In the genomic region with DNA sequence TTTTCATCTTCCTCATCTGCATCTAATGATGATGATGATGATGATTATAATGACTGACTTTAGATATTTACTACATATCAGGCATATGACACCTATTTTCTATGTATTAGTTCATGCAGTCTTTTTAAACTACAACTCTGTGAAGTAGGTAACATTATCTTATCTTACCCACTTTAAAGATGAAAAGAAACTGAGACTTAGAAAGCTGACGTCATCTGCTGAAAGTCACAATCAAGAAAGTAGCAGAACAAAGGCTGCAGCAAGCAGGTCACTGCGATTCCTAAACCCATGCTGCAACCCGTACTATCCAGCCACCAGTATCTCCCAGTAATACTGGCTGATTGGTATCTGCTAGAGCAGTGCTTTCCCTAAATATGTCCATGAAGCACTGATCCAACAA, we compare ENCODE assay signal across 32 cellular contexts. TPM values are rescaled to one million over a fixed set of nuclear protein-coding genes. Genes with fewer than 3 reads are reported as not detected.
"Had no signal": no experiment of that assay in that cellular context is flagged by ENCODE, and none has a peak within 500 bp of the region (broad histone marks: within the 10 kb centered on the region; RNA-seq: fewer than 3 reads in every experiment).

No MANE protein-coding gene starts in this region.

- H3K27ac ChIP-seq: neutrophil, pancreas, prostate gland, right atrium auricular region, skin epidermis, spleen, suprapubic skin, testis, tibial artery, transverse colon, upper lobe of right lung, uterus had no signal

- FAIRE-seq: pancreas had no signal

- H3K9me3 Mint-ChIP-seq: naive thymus-derived CD8-positive, alpha-beta T cell; natural killer cell treated with Interleukin-12 subunit alpha and Interleukin-12 subunit beta and Interleukin-15 and Interleukin-18, amount 100 ng/mL, for 72 hours; nephron progenitor cell; neural crest cell; stimulated activated memory B cell treated with anti-CD40 and anti-IgM and Interleukin-4, amounts not matched to agents 10 μg/mL and 1 μg/mL and 100 μg/mL, for 72 hours; stimulated activated naive CD8-positive, alpha-beta T cell treated with anti-CD3 and anti-CD28 coated beads, Interleukin-15, amount 100 ng/mL, for 72 hours; type B pancreatic cell had no signal

- ATAC-seq: naive thymus-derived CD8-positive, alpha-beta T cell; natural killer cell treated with Interleukin-12 subunit alpha and Interleukin-12 subunit beta and Interleukin-15 and Interleukin-18, amount 100 ng/mL, for 72 hours; pancreas; sciatic nerve; stimulated activated memory B cell treated with anti-CD40 and anti-IgM and Interleukin-4, amounts not matched to agents 10 μg/mL and 1 μg/mL and 100 μg/mL, for 72 hours; stimulated activated naive CD8-positive, alpha-beta T cell treated with anti-CD3 and anti-CD28 coated beads, Interleukin-15, amount 100 ng/mL, for 72 hours; stimulated activated naive CD8-positive, alpha-beta T cell treated with anti-CD3 and anti-CD28 coated beads, Interleukin-15, Interleukin-2, amounts not matched to agents 100 U/mL and 50 U/mL, for 24 hours; upper lobe of right lung had no signal

- H3K4me3 ChIP-seq: pancreas, prostate gland, right atrium auricular region, skin epidermis, smooth muscle cell, spleen, suprapubic skin, testis, tibial artery, transverse colon, upper lobe of right lung, uterus had no signal

- H3K27ac Mint-ChIP-seq: natural killer cell treated with Interleukin-12 subunit alpha and Interleukin-12 subunit beta and Interleukin-15 and Interleukin-18, amount 100 ng/mL, for 72 hours; nephron progenitor cell; stimulated activated memory B cell treated with anti-CD40 and anti-IgM and Interleukin-4, amounts not matched to agents 10 μg/mL and 1 μg/mL and 100 μg/mL, for 72 hours; type B pancreatic cell had no signal

- DNase-seq: naive thymus-derived CD8-positive, alpha-beta T cell; nephron progenitor cell; nucleus accumbens; pancreas; retina; spleen; stimulated activated CD4-positive, alpha-beta T cell treated with anti-CD3 and anti-CD28 coated beads, Interleukin-12 subunit alpha, Interleukin-12 subunit beta, amount 100 ng/mL, for 4 hours; stimulated activated CD4-positive, alpha-beta T cell treated with anti-CD3 and anti-CD28 coated beads, Interleukin-1b, Interleukin-23, amount 100 ng/mL, for 48 hours; stimulated activated CD4-positive, alpha-beta T cell treated with anti-CD3 and anti-CD28 coated beads, Interleukin-4, amount 100 ng/mL, for 1 hour; stimulated activated CD4-positive, alpha-beta T cell treated with anti-CD3 and anti-CD28 coated beads, Interleukin-4, amount 100 ng/mL, for 4 hours; stimulated activated CD8-positive, alpha-beta memory T cell treated with anti-CD3 and anti-CD28 coated beads, Interleukin-4, amount 100 ng/mL, for 48 hours; stimulated activated naive CD4-positive, alpha-beta T cell; stimulated activated naive CD8-positive, alpha-beta T cell treated with anti-CD3 and anti-CD28 coated beads, Interleukin-15, amount 100 ng/mL, for 72 hours; stimulated activated naive CD8-positive, alpha-beta T cell treated with anti-CD3 and anti-CD28 coated beads, Interleukin-15, Interleukin-2, amounts not matched to agents 100 U/mL and 50 U/mL, for 24 hours; substantia nigra; testis; tibial artery; transverse colon; upper lobe of right lung; uterus had no signal

- H3K9me3 ChIP-seq: neutrophil, pancreas, prostate gland, right atrium auricular region, spleen, suprapubic skin, testis, tibial artery, transverse colon, upper lobe of right lung, uterus had no signal

- H3K27me3 Mint-ChIP-seq: naive thymus-derived CD8-positive, alpha-beta T cell; natural killer cell treated with Interleukin-12 subunit alpha and Interleukin-12 subunit beta and Interleukin-15 and Interleukin-18, amount 100 ng/mL, for 72 hours; stimulated activated memory B cell treated with anti-CD40 and anti-IgM and Interleukin-4, amounts not matched to agents 10 μg/mL and 1 μg/mL and 100 μg/mL, for 72 hours; stimulated activated naive CD8-positive, alpha-beta T cell treated with anti-CD3 and anti-CD28 coated beads, Interleukin-15, amount 100 ng/mL, for 72 hours had no signal

- H3K4me2 ChIP-seq: smooth muscle cell had no signal

- H3K27me3 ChIP-seq: neutrophil, pancreas, right atrium auricular region, spleen, testis, tibial artery, transverse colon, upper lobe of right lung, uterus had no signal

- H3K4me1 ChIP-seq: pancreas, prostate gland, right atrium auricular region, spleen, suprapubic skin, testis, tibial artery, transverse colon, upper lobe of right lung, uterus had no signal

- H3K36me3 Mint-ChIP-seq: type B pancreatic cell had no signal

- H3K4me3 Mint-ChIP-seq: naive thymus-derived CD8-positive, alpha-beta T cell; natural killer cell treated with Interleukin-12 subunit alpha and Interleukin-12 subunit beta and Interleukin-15 and Interleukin-18, amount 100 ng/mL, for 72 hours; nephron progenitor cell; neural crest cell; stimulated activated memory B cell treated with anti-CD40 and anti-IgM and Interleukin-4, amounts not matched to agents 10 μg/mL and 1 μg/mL and 100 μg/mL, for 72 hours; stimulated activated naive CD8-positive, alpha-beta T cell treated with anti-CD3 and anti-CD28 coated beads, Interleukin-15, amount 100 ng/mL, for 72 hours; type B pancreatic cell had no signal

- H3K4me1 Mint-ChIP-seq: nephron progenitor cell; neural crest cell; stimulated activated memory B cell treated with anti-CD40 and anti-IgM and Interleukin-4, amounts not matched to agents 10 μg/mL and 1 μg/mL and 100 μg/mL, for 72 hours; stimulated activated naive CD8-positive, alpha-beta T cell treated with anti-CD3 and anti-CD28 coated beads, Interleukin-15, amount 100 ng/mL, for 72 hours had no signal

- H3K36me3 ChIP-seq: pancreas, prostate gland, right atrium auricular region, suprapubic skin, tibial artery, transverse colon, upper lobe of right lung, uterus had no signal

RNA-seq across cellular contexts. Expression of a gene that starts 40.1 kb away (rescaled TPM):
- total RNA-seq: naive thymus-derived CD8-positive, alpha-beta T cell; natural killer cell treated with Interleukin-12 subunit alpha and Interleukin-12 subunit beta and Interleukin-15 and Interleukin-18, amount 100 ng/mL, for 72 hours; pancreas; transverse colon had no signal
- polyA plus RNA-seq: thymus had no signal
